1 cellular context compared by ENCODE assay signal in genomic region chr1:23613191-23614126, GRCh38.
TF ChIP-seq lines count a peak whose summit lies in the region.

No MANE protein-coding gene starts in this region.

TF ChIP-seq in GM12878, 131 proteins besides CTCF, POLR2A, EP300 and RAD21:
- TF ChIP-seq IRF4 (IDR thresholded peaks at IDR 0.05; ENCODE audit: low read depth, low read length) (no peak), PBX3 (IDR thresholded peaks at IDR 0.05; ENCODE audit: insufficient replicate concordance, low read depth, low read length) (peak; percentile 19), PRDM15 (CRISPR knock-in tag; IDR thresholded peaks at IDR 0.05) (no peak), USF2 (IDR thresholded peaks at IDR 0.05; ENCODE audit: borderline replicate concordance, low read depth, low read length) (no peak), SKIL (IDR thresholded peaks at IDR 0.05; ENCODE audit: low read depth, poor library complexity, severe bottlenecking) (peak; percentile 51), NBN (IDR thresholded peaks at IDR 0.05) (0 out of 2 replicates have a peak, but pooled peaks have one; percentile 41), GATAD2B (conservative IDR thresholded peaks at IDR 0.05; ENCODE audit: low read depth) (no peak; the same call in 1 of the 2 replicates), TCF3 (IDR thresholded peaks at IDR 0.05; ENCODE audit: borderline replicate concordance, insufficient read depth, low read depth, low read length) (peak; percentile 83), MYB (IDR thresholded peaks at IDR 0.05; ENCODE audit: borderline replicate concordance, low read depth, low read length) (no peak), ATF7 (IDR thresholded peaks at IDR 0.05; ENCODE audit: low read depth) (no peak), MTA2 (IDR thresholded peaks at IDR 0.05; ENCODE audit: low read depth) (peak; percentile 19; the same call in 1 of the 2 replicates), SIN3A (IDR thresholded peaks at IDR 0.05; ENCODE audit: low read depth, low read length) (no peak), USF1 (IDR thresholded peaks at IDR 0.05; ENCODE audit: borderline replicate concordance, extremely low read length, insufficient read depth, low read depth, low read length) (no peak), HDGF (IDR thresholded peaks at IDR 0.05) (0 out of 2 replicates have a peak, but pooled peaks have one; percentile 62), ZZZ3 (IDR thresholded peaks at IDR 0.05; ENCODE audit: control insufficient read depth, insufficient read length, low read depth) (no peak), RB1 (IDR thresholded peaks at IDR 0.05; ENCODE audit: borderline replicate concordance) (no peak), RBBP5 (conservative IDR thresholded peaks at IDR 0.05) (no peak), SREBF1 (IDR thresholded peaks at IDR 0.05; ENCODE audit: low read length) (no peak), JUNB (IDR thresholded peaks at IDR 0.05) (peak; percentile 27; the same call in 1 of the 2 replicates), CREM (IDR thresholded peaks at IDR 0.05; ENCODE audit: low read depth) (peak; percentile 48; the same call in 1 of the 2 replicates), EED (IDR thresholded peaks at IDR 0.05; ENCODE audit: low read depth) (peak; percentile 50; the same call in 1 of the 2 replicates), TCF12 (IDR thresholded peaks at IDR 0.05; ENCODE audit: low read depth, low read length) (peak; percentile 83), JUND (IDR thresholded peaks at IDR 0.05; ENCODE audit: low read depth, low read length) (no peak), BCL11A (IDR thresholded peaks at IDR 0.05; ENCODE audit: low read depth, low read length) (no peak), IKZF1 (conservative IDR thresholded peaks at IDR 0.05) (peak; percentile 60), ASH2L (IDR thresholded peaks at IDR 0.05; ENCODE audit: borderline replicate concordance, low read depth) (0 out of 2 replicates have a peak, but pooled peaks have one; percentile 35), PAX8 (IDR thresholded peaks at IDR 0.05) (no peak), EZH2 (IDR thresholded peaks at IDR 0.05; ENCODE audit: borderline replicate concordance, control insufficient read depth, low read depth, low read length) (no peak), IKZF2 (IDR thresholded peaks at IDR 0.05) (peak; percentile 57 to 63; a peak in 3 of 4 replicates), RELB (IDR thresholded peaks at IDR 0.05; ENCODE audit: low read depth) (peak; percentile 35; the same call in 1 of the 2 replicates), PKNOX1 (IDR thresholded peaks at IDR 0.05) (peak; percentile 43), ETV6 (conservative IDR thresholded peaks at IDR 0.05 in 1 of 2, IDR thresholded peaks at IDR 0.05 in 1 of 2; ENCODE audit: borderline replicate concordance in 1 of 2, low read depth in 1 of 2) (0 out of 4 replicates have a peak, but pooled peaks of 1 of the 2 experiments have one; percentile 55), DPF2 (IDR thresholded peaks at IDR 0.05) (peak; percentile 39; the same call in 1 of the 2 replicates), YY1 (IDR thresholded peaks at IDR 0.05; ENCODE audit: low read depth, low read length) (0 out of 2 replicates have a peak, but pooled peaks have one; percentile 22), MXI1 (IDR thresholded peaks at IDR 0.05; ENCODE audit: low read depth, low read length) (no peak), WRNIP1 (IDR thresholded peaks at IDR 0.05; ENCODE audit: borderline replicate concordance, low read depth, low read length) (no peak), HCFC1 (IDR thresholded peaks at IDR 0.05; ENCODE audit: low read length) (no peak), MLLT1 (IDR thresholded peaks at IDR 0.05) (no peak)
TF ChIP-seq in GM12878: peak in this region for 18.
